In genomic region chr6:137218917-137219663, GRCh38 we compare ENCODE assay signal across 1 cellular context.
TF ChIP-seq lines count a peak whose summit lies in the region.

Gene IFNGR1 (minus strand): TSS chr6:137219385. CDS start chr6:137219327, 58 bp downstream.

TF ChIP-seq in HepG2, 621 proteins besides CTCF, POLR2A, EP300 and RAD21 (continued from another document and continues in another):
- TF ChIP-seq THAP9 (CRISPR knock-in tag; IDR thresholded peaks at IDR 0.05; ENCODE audit: borderline replicate concordance) (peak; percentile 89; the same call in 1 of the 2 replicates), CENPBD1 (CRISPR knock-in tag; IDR thresholded peaks at IDR 0.05; ENCODE audit: borderline replicate concordance, low read depth) (no peak), ZBTB44 (CRISPR knock-in tag; IDR thresholded peaks at IDR 0.05) (0 out of 2 replicates have a peak, but pooled peaks have one; percentile 80), BCL6 (CRISPR knock-in tag; IDR thresholded peaks at IDR 0.05) (peak; percentile 81), ISL2 (CRISPR knock-in tag; IDR thresholded peaks at IDR 0.05) (peak; percentile 91), HOXA9 (CRISPR knock-in tag; IDR thresholded peaks at IDR 0.05; ENCODE audit: borderline replicate concordance) (0 out of 2 replicates have a peak, but pooled peaks have one; percentile 64), PPARG (CRISPR knock-in tag; conservative IDR thresholded peaks at IDR 0.05) (peak; percentile 89), ZNF264 (CRISPR knock-in tag; IDR thresholded peaks at IDR 0.05) (no peak), ZNF576 (CRISPR knock-in tag; IDR thresholded peaks at IDR 0.05) (no peak), ISX (CRISPR knock-in tag; conservative IDR thresholded peaks at IDR 0.05) (peak; percentile 91; the same call in 1 of the 2 replicates), TIGD3 (CRISPR knock-in tag; IDR thresholded peaks at IDR 0.05; ENCODE audit: borderline replicate concordance) (no peak), MED8 (CRISPR knock-in tag; IDR thresholded peaks at IDR 0.05; ENCODE audit: insufficient replicate concordance) (peak; percentile 73), ZBED4 (CRISPR knock-in tag; IDR thresholded peaks at IDR 0.05; ENCODE audit: borderline replicate concordance) (peak; percentile 81; the same call in 1 of the 2 replicates), TCF7L2 (IDR thresholded peaks at IDR 0.05; ENCODE audit: low read depth, low read length) (no peak), PRMT3 (CRISPR knock-in tag; IDR thresholded peaks at IDR 0.05; ENCODE audit: borderline replicate concordance, low read depth) (no peak; the same call in none of the 2 replicates), ZNF44 (CRISPR knock-in tag; IDR thresholded peaks at IDR 0.05) (peak; percentile 99), ZNF24 (IDR thresholded peaks at IDR 0.05) (no peak), ZNF335 (CRISPR knock-in tag; IDR thresholded peaks at IDR 0.05) (no peak; the same call in 1 of the 2 replicates), KMT2A (CRISPR knock-in tag; IDR thresholded peaks at IDR 0.05) (peak; percentile 92), TCF7 (IDR thresholded peaks at IDR 0.05; ENCODE audit: low read depth) (no peak; the same call in 1 of the 2 replicates), ZNF280D (CRISPR knock-in tag; IDR thresholded peaks at IDR 0.05) (no peak), HMGA1 (CRISPR knock-in tag; conservative IDR thresholded peaks at IDR 0.05) (no peak), ZNF703 (CRISPR knock-in tag; IDR thresholded peaks at IDR 0.05; ENCODE audit: borderline replicate concordance) (no peak; the same call in 1 of the 2 replicates), ZBTB3 (CRISPR knock-in tag; IDR thresholded peaks at IDR 0.05; ENCODE audit: borderline replicate concordance, low read depth) (no peak), ZNF619 (CRISPR knock-in tag; IDR thresholded peaks at IDR 0.05) (peak; percentile 91), ZNF790 (CRISPR knock-in tag; IDR thresholded peaks at IDR 0.05; ENCODE audit: borderline replicate concordance) (0 out of 2 replicates have a peak, but pooled peaks have one; percentile 76), FOXM1 (CRISPR knock-in tag; IDR thresholded peaks at IDR 0.05) (no peak), BRCA1 (CRISPR knock-in tag; IDR thresholded peaks at IDR 0.05) (no peak), ASH2L (IDR thresholded peaks at IDR 0.05; ENCODE audit: insufficient read length, low read depth, low read length) (peak; percentile 93), RXRA (CRISPR knock-in tag; IDR thresholded peaks at IDR 0.05) (peak; percentile 93), ZNF530 (CRISPR knock-in tag; IDR thresholded peaks at IDR 0.05; ENCODE audit: low read depth) (no peak), ZNF138 (CRISPR knock-in tag; IDR thresholded peaks at IDR 0.05; ENCODE audit: low read depth) (peak; percentile 71; the same call in 1 of the 2 replicates), ZZZ3 (CRISPR knock-in tag; IDR thresholded peaks at IDR 0.05; ENCODE audit: borderline replicate concordance) (no peak), BHLHE40 (IDR thresholded peaks at IDR 0.05; ENCODE audit: low read length) (no peak), ZUFSP (CRISPR knock-in tag; IDR thresholded peaks at IDR 0.05; ENCODE audit: borderline replicate concordance) (no peak), USF2 (IDR thresholded peaks at IDR 0.05; ENCODE audit: low read depth, low read length) (no peak), USF2 (CRISPR knock-in tag; IDR thresholded peaks at IDR 0.05; ENCODE audit: borderline replicate concordance) (no peak), SIX4 (CRISPR knock-in tag; IDR thresholded peaks at IDR 0.05) (peak; percentile 55), ZNF362 (CRISPR knock-in tag; IDR thresholded peaks at IDR 0.05; ENCODE audit: borderline replicate concordance) (peak; percentile 98), NFATC3 (CRISPR knock-in tag; IDR thresholded peaks at IDR 0.05) (no peak), THAP11 (CRISPR knock-in tag; IDR thresholded peaks at IDR 0.05) (peak; percentile 88), ATF7-NPFF (CRISPR knock-in tag; IDR thresholded peaks at IDR 0.05; ENCODE audit: low read depth) (peak; percentile 92), ZFP41 (CRISPR knock-in tag; IDR thresholded peaks at IDR 0.05; ENCODE audit: borderline replicate concordance) (peak; percentile 30; the same call in 1 of the 2 replicates)
